8 cellular contexts compared by ENCODE assay signal in the genomic region with DNA sequence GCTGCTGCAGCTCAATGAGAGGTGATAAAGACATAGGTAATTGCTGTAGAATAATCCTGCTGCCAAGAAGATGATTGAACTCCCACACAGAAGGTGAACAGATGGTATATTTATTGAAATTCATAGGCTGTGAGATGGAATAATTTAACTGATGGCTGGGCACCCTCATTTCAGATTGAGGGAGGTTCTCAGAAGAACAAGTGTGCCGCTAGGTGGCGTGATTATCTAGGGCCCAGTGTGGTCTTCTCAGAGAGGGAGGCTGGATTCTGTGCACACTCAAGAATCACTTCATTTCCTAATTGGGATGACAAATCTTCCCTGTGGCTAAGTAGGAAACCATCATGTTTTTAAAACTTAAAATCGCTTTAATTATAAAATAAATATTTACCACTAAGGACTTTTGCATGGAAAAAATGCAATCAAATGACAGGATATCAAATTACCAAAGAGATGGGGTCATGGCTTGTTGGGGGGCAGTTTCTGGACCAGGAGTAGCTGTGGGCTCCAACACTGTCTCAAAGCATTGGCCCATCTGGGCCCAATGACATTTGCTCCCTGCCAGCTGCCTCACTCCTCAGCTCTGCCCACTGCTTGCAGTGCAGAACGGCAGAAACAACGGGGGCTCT.
DNase-seq lines count a peak whose midpoint lies in the region; ATAC-seq and TF ChIP-seq lines count a peak whose summit lies in the region.

No MANE protein-coding gene starts in this region.

- no peaks in the 10 kb centered on the region for H3K9me3 Mint-ChIP-seq in activated naive CD8-positive, alpha-beta T cell treated with anti-CD3 and anti-CD28 coated beads for 36 hours

- H3K36me3 ChIP-seq in SJSA1, result no peaks in the 10 kb centered on the region

- peaks cover 10% of the 10 kb centered on the region for H3K4me1 Mint-ChIP-seq in activated naive CD8-positive, alpha-beta T cell treated with anti-CD3 and anti-CD28 coated beads for 36 hours

- H3K27ac Mint-ChIP-seq in activated naive CD8-positive, alpha-beta T cell treated with anti-CD3 and anti-CD28 coated beads for 36 hours, result no peak overlapping the region

- intact Hi-C loops in left ventricle myocardium superior (cut with micrococcal nuclease) (no loop called here), sciatic nerve (cut with DNase I) (no loop called here)

- DNase-seq in A172 (ENCODE audit: low spot score) (peak; percentile 28), LoVo (ENCODE audit: low spot score) (peak; percentile 60), SJSA1 (ENCODE audit: low read depth in 1 of 2, low spot score in 2 of 2) (peak; percentile 26 to 61), left ventricle myocardium superior (peak; percentile 62), sciatic nerve (ENCODE audit: low spot score) (peak; percentile 70)
- peak; percentile 47 for DNase-seq in activated naive CD8-positive, alpha-beta T cell treated with anti-CD3 and anti-CD28 coated beads for 36 hours

- H3K4me3 Mint-ChIP-seq in activated naive CD8-positive, alpha-beta T cell treated with anti-CD3 and anti-CD28 coated beads for 36 hours, result no peak overlapping the region

- ATAC-seq in left ventricle myocardium superior (peak; percentile 30), sciatic nerve (no peak), GM18873 (IDR thresholded peaks at IDR 0.05; ENCODE audit: low FRiP score, unreplicated experiment) (no peak)

- H3K27me3 ChIP-seq in SJSA1 (replicated peaks), result no peaks in the 10 kb centered on the region

- TF ChIP-seq CTCF in GM12873 (IDR thresholded peaks at IDR 0.05; ENCODE audit: insufficient read depth, low read depth, low read length, missing control alignments), result peak; percentile 83

- peaks cover 7% of the 10 kb centered on the region for H3K27me3 Mint-ChIP-seq in activated naive CD8-positive, alpha-beta T cell treated with anti-CD3 and anti-CD28 coated beads for 36 hours

- H3K36me3 Mint-ChIP-seq in activated naive CD8-positive, alpha-beta T cell treated with anti-CD3 and anti-CD28 coated beads for 36 hours, result peaks cover 2% of the 10 kb centered on the region

- H3K4me1 ChIP-seq in SJSA1 (replicated peaks), result peaks cover 5% of the 10 kb centered on the region

- H3K4me3 ChIP-seq in SJSA1, result no peak overlapping the region

- no peaks in the 10 kb centered on the region for H3K9me3 ChIP-seq in SJSA1 (replicated peaks)

- H3K27ac ChIP-seq in SJSA1, result no peak overlapping the region
